In the genomic region with DNA sequence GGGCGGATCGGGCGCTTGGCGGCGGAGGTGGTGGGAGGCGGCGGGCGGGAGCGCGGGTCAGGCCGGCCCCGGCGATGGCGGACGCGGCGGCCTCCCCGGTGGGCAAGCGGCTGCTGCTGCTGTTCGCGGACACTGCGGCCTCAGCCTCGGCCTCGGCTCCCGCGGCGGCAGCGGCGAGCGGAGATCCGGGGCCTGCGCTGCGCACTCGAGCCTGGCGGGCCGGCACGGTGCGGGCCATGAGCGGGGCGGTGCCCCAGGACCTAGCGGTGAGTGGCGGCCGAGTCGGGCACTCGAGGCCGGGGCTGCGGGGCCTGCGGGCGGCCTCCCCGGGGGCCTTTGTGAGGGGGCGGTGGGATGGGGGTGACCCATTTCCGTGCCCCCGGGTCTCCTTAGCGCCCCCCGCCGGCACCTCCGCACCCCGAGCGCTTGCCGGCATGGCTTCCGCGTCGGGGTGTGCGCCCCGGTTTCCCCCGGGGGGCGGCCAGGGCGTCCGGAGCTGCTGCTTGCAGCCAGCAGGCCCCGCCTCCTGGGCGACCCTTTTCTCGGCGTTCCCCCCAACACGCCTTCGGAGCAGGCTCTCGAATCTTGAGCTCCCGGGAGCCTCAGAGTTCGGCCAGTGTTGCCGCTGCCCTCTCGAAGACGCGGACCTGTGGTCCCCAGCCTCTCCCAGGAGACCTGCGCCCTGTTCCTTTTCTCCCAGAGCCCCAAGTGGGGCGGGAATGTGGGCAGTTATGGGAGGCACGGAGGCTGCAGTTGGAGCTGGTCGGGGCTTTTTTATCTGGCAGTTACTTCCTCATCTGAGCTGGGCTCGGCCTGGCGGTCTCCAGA, we compare ENCODE assay signal across 1 cellular context.
TF ChIP-seq lines count a peak whose summit lies in the region.

No MANE protein-coding gene starts in this region.

TF ChIP-seq in SK-N-SH treated with all-trans-retinoic acid at 6 μM for 48 hours, 23 proteins besides CTCF, POLR2A, EP300 and RAD21 (continued from another document):
- TF ChIP-seq, protein P1, sequence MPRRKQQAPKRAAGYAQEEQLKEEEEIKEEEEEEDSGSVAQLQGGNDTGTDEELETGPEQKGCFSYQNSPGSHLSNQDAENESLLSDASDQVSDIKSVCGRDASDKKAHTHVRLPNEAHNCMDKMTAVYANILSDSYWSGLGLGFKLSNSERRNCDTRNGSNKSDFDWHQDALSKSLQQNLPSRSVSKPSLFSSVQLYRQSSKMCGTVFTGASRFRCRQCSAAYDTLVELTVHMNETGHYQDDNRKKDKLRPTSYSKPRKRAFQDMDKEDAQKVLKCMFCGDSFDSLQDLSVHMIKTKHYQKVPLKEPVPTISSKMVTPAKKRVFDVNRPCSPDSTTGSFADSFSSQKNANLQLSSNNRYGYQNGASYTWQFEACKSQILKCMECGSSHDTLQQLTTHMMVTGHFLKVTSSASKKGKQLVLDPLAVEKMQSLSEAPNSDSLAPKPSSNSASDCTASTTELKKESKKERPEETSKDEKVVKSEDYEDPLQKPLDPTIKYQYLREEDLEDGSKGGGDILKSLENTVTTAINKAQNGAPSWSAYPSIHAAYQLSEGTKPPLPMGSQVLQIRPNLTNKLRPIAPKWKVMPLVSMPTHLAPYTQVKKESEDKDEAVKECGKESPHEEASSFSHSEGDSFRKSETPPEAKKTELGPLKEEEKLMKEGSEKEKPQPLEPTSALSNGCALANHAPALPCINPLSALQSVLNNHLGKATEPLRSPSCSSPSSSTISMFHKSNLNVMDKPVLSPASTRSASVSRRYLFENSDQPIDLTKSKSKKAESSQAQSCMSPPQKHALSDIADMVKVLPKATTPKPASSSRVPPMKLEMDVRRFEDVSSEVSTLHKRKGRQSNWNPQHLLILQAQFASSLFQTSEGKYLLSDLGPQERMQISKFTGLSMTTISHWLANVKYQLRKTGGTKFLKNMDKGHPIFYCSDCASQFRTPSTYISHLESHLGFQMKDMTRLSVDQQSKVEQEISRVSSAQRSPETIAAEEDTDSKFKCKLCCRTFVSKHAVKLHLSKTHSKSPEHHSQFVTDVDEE (CRISPR knock-in tag; IDR thresholded peaks at IDR 0.05), result no peak
- TF ChIP-seq TOX (CRISPR knock-in tag; IDR thresholded peaks at IDR 0.05; ENCODE audit: borderline replicate concordance), result no peak
- TF ChIP-seq OSR1 (CRISPR knock-in tag; IDR thresholded peaks at IDR 0.05), result no peak
- TF ChIP-seq ZNF565 (CRISPR knock-in tag; conservative IDR thresholded peaks at IDR 0.05; ENCODE audit: low read depth), result no peak
- no peak for TF ChIP-seq TCF4 (CRISPR knock-in tag; IDR thresholded peaks at IDR 0.05; ENCODE audit: borderline replicate concordance)
- no peak for TF ChIP-seq ZFP3 (CRISPR knock-in tag; IDR thresholded peaks at IDR 0.05)
- no peak for TF ChIP-seq RARB (CRISPR knock-in tag; IDR thresholded peaks at IDR 0.05)
